In genomic region chr15:40325700-40326099, GRCh38 we compare ENCODE assay signal across 11 cellular contexts. TPM values are rescaled to one million over a fixed set of nuclear protein-coding genes. Genes with fewer than 3 reads are reported as not detected.
DNase-seq lines count a peak whose midpoint lies in the region; ATAC-seq, FAIRE-seq and TF ChIP-seq lines count a peak whose summit lies in the region.
"Had no signal": no experiment of that assay in that cellular context is flagged by ENCODE, and none has a peak within 500 bp of the region (broad histone marks: within the 10 kb centered on the region; RNA-seq: fewer than 3 reads in every experiment).

No MANE protein-coding gene starts in this region.

- H3K27me3 ChIP-seq in heart left ventricle = no peaks in the 10 kb centered on the region
- H3K27me3 ChIP-seq in thyroid gland = no peaks in the 10 kb centered on the region
- H3K27me3 ChIP-seq in pancreas = no peaks in the 10 kb centered on the region
- H3K27me3 ChIP-seq: adrenal gland had no signal

- no peaks in the 10 kb centered on the region for H3K9me3 Mint-ChIP-seq in effector memory CD8-positive, alpha-beta T cell

- no peak overlapping the region for H3K27ac Mint-ChIP-seq in effector memory CD8-positive, alpha-beta T cell

- peaks cover 22 to 29% of the 10 kb centered on the region in 2 donors for H3K4me1 Mint-ChIP-seq in effector memory CD8-positive, alpha-beta T cell (ENCODE audit: low read depth in 2 of 2)

- DNase-seq in heart left ventricle (no peak), Right ventricle myocardium inferior (ENCODE audit: missing footprints) (no peak), thyroid gland (no peak), pancreas (no peak), ACHN (no peak)
- no peak for DNase-seq in effector memory CD8-positive, alpha-beta T cell
- DNase-seq: activated CD4-positive, alpha-beta T cell treated with anti-CD3 and anti-CD28 coated beads, Interleukin-2, amount 50 U/mL, for 48 hours; stimulated activated CD4-positive, alpha-beta T cell treated with anti-CD3 and anti-CD28 coated beads, Interleukin-2, amount 100 ng/mL, for 24 hours had no signal

- FAIRE-seq in pancreas (lab: Jason Lieb, UNC) = no peak
- FAIRE-seq: urothelium cell line had no signal

- peak overlapping the region; percentile 68 to 71 for H3K4me3 Mint-ChIP-seq in effector memory CD8-positive, alpha-beta T cell

- peaks cover 0 to 13% (median 0%) of the 10 kb centered on the region in 9 donors for H3K36me3 ChIP-seq in heart left ventricle
- H3K36me3 ChIP-seq in thyroid gland = no peaks in the 10 kb centered on the region
- H3K36me3 ChIP-seq in pancreas = no peaks in the 10 kb centered on the region
- H3K36me3 ChIP-seq: adrenal gland had no signal

- in situ Hi-C loops in ACHN (cut with HindIII; ENCODE audit: low pct_ligation_motif_present, low pct_unique_long_range_greater_than_20kb, low sequenced_read_pairs) = no loop called here

- intact Hi-C loops in heart left ventricle (cut with DNase I) (loop anchor here in 4 of 10 donors (2.0 to 5.0 kb wide), 3 partner anchors 13 to 42 kb away; partner anchors contain the start of gene CCDC9B (in 1 of the 4)), Right ventricle myocardium inferior (cut with DNase I) (no loop called here), thyroid gland (cut with DNase I) (no loop called here), pancreas (cut with DNase I) (no loop called here)

- TF ChIP-seq CTCF in heart left ventricle (IDR thresholded peaks at IDR 0.05) = no peak
- no peak for TF ChIP-seq CTCF in thyroid gland (IDR thresholded peaks at IDR 0.05)
- TF ChIP-seq CTCF in pancreas (IDR thresholded peaks at IDR 0.05) = no peak

- H3K27me3 Mint-ChIP-seq in effector memory CD8-positive, alpha-beta T cell = no peaks in the 10 kb centered on the region

- ATAC-seq in heart left ventricle = no peak
- ATAC-seq in Right ventricle myocardium inferior = no peak
- no peak for ATAC-seq in effector memory CD8-positive, alpha-beta T cell (replicated peaks)
- no peak for ATAC-seq in pancreas

- H3K4me1 ChIP-seq in heart left ventricle (peaks cover 4 to 78% (median 60%) of the 10 kb centered on the region in 12 donors), thyroid gland (peaks cover 66 to 70% of the 10 kb centered on the region in 2 donors), pancreas (peaks cover 9 to 15% (median 12%) of the 10 kb centered on the region in 3 donors)

- H3K27ac ChIP-seq in heart left ventricle (peak overlapping the region in 11 of 12 donors; percentile 11 to 99 (median 84)), thyroid gland (peak overlapping the region in 2 of 3 donors; percentile 99), pancreas (no peak overlapping the region)

- H3K36me3 Mint-ChIP-seq in effector memory CD8-positive, alpha-beta T cell (ENCODE audit: insufficient read depth) = no peaks in the 10 kb centered on the region

- WGBS in heart left ventricle, 4 donors = 72 to 83% (median 77%) methylated on average over 2 of the region's 2 CpGs
- WGBS in thyroid gland, 2 donors = 84 to 96% methylated on average over 2 of the region's 2 CpGs
- 95 to 97% methylated on average over 2 of the region's 2 CpGs for WGBS in pancreas, 2 donors

- H3K9me3 ChIP-seq in heart left ventricle = no peaks in the 10 kb centered on the region
- H3K9me3 ChIP-seq in thyroid gland = no peaks in the 10 kb centered on the region
- H3K9me3 ChIP-seq in pancreas = no peaks in the 10 kb centered on the region
- H3K9me3 ChIP-seq: adrenal gland had no signal

- H3K4me3 ChIP-seq in heart left ventricle (peak overlapping the region in 9 of 12 donors; percentile 72 to 94 (median 81)), thyroid gland (replicated peaks in 1 of 3) (no peak overlapping the region), pancreas (peak overlapping the region in 1 of 4 donors; percentile 86)

- no peak for TF ChIP-seq POLR2A in heart left ventricle (IDR thresholded peaks at IDR 0.05)
- no peak for TF ChIP-seq POLR2A in thyroid gland (IDR thresholded peaks at IDR 0.05)

RNA-seq across cellular contexts. Expression of gene INAFM2, which starts 2.2 kb away (rescaled TPM):
- total RNA-seq in heart left ventricle (10 to 100 TPM; 28.6 to 92.7 (median 40.1) TPM), Right ventricle myocardium inferior (55.6 TPM), thyroid gland (10 to 100 TPM; 47.5 to 86.9 (median 63.8) TPM), pancreas (10 to 100 TPM in 5 of 6 donors, 1 to 10 TPM in 1; 8.1 to 16.4 (median 11.3) TPM)
- polyA plus RNA-seq in heart left ventricle (10 to 100 TPM; 27.9 to 34.8 TPM), pancreas (10 to 100 TPM in 1 of 2 donors, 1 to 10 TPM in 1; 6.5 to 11.7 TPM)

RNA-seq across cellular contexts. Expression of gene CCDC9B, which starts 15.0 kb away (rescaled TPM):
- 100 to 1,000 TPM in 7 of 9 donors, 10 to 100 TPM in 2; 54.1 to 165 (median 119) TPM for total RNA-seq in heart left ventricle
- 100 to 1,000 TPM in 1 of 2 donors, 10 to 100 TPM in 1; 38.0 to 121 TPM for polyA plus RNA-seq in heart left ventricle
- 162 TPM for total RNA-seq in Right ventricle myocardium inferior
- 100 to 1,000 TPM in 2 of 4 donors, 10 to 100 TPM in 2; 54.2 to 126 (median 97.5) TPM for total RNA-seq in thyroid gland
- total RNA-seq in pancreas = 10 to 100 TPM; 18.3 to 63.6 (median 29.9) TPM
- polyA plus RNA-seq in pancreas = 10 to 100 TPM; 32.0 to 72.3 TPM

RNA-seq across cellular contexts. Expression of gene PLCB2, which starts 18.0 kb away (rescaled TPM):
- total RNA-seq in heart left ventricle (10 to 100 TPM in 2 of 9 donors, 1 to 10 TPM in 7; 1.6 to 46.2 (median 4.8) TPM), Right ventricle myocardium inferior (8.2 TPM), thyroid gland (1 to 10 TPM; 1.7 to 7.2 (median 4.1) TPM), pancreas (10 to 100 TPM in 2 of 6 donors, 1 to 10 TPM in 3, under 1 TPM in 1; 0.94 to 23.5 (median 4.1) TPM)
- polyA plus RNA-seq in heart left ventricle (1 to 10 TPM; 3.5 to 7.7 TPM), pancreas (1 to 10 TPM; 5.3 to 9.7 TPM)

RNA-seq across cellular contexts. Expression of gene PHGR1, which starts 25.1 kb away (rescaled TPM):
- total RNA-seq in heart left ventricle (not detected), Right ventricle myocardium inferior (not detected), thyroid gland (not detected), pancreas (1 to 10 TPM in 1 of 6 donors, under 1 TPM in 2, not detected in 3; 0.56 to 1.8 (median 0.78) TPM)
- polyA plus RNA-seq in heart left ventricle (1 to 10 TPM in 1 of 2 donors, under 1 TPM in 1; 0.71 to 1.4 TPM), pancreas (10 to 100 TPM; 12.4 to 41.5 TPM)
- total RNA-seq: lung microvascular endothelial cell had no signal

RNA-seq across cellular contexts. Expression of gene DISP2, which starts 32.3 kb away (rescaled TPM):
- 1 to 10 TPM in 2 of 9 donors, under 1 TPM in 7; 0.13 to 1.1 (median 0.40) TPM for total RNA-seq in heart left ventricle
- polyA plus RNA-seq in heart left ventricle = 1 to 10 TPM in 1 of 2 donors, under 1 TPM in 1; 0.10 to 1.8 TPM
- total RNA-seq in Right ventricle myocardium inferior = 3.9 TPM
- 1 to 10 TPM in 3 of 4 donors, under 1 TPM in 1; 0.81 to 5.9 (median 3.6) TPM for total RNA-seq in thyroid gland
- 1 to 10 TPM in 2 of 6 donors, under 1 TPM in 4; 0.14 to 2.0 (median 0.70) TPM for total RNA-seq in pancreas
- 1 to 10 TPM; 4.1 TPM for polyA plus RNA-seq in pancreas

Comparison
In these comparisons a context has a peak if more than half of its experiments do, and no peak if none do; other contexts are left out.
1. H3K27ac ChIP-seq: peak in heart left ventricle (11 of 12) and thyroid gland (2 of 3); none in pancreas (0 of 4).
2. H3K4me3 ChIP-seq: peak in heart left ventricle (9 of 12); none in thyroid gland (0 of 3).